In genomic region chr6:35363293-35363750, GRCh38 we compare ENCODE assay signal across 11 cellular contexts. TPM values are rescaled to one million over a fixed set of nuclear protein-coding genes. Genes with fewer than 3 reads are reported as not detected.
DNase-seq lines count a peak whose midpoint lies in the region; ATAC-seq and TF ChIP-seq lines count a peak whose summit lies in the region.
"Had no signal": no experiment of that assay in that cellular context is flagged by ENCODE, and none has a peak within 500 bp of the region (broad histone marks: within the 10 kb centered on the region; RNA-seq: fewer than 3 reads in every experiment).

No MANE protein-coding gene starts in this region.

- no peak overlapping the region for H3K4me3 ChIP-seq in CD8-positive, alpha-beta memory T cell (ENCODE audit: low read length)
- no peak overlapping the region for H3K4me3 ChIP-seq in choroid plexus epithelial cell (ENCODE audit: low read depth, low read length)

- ATAC-seq in naive thymus-derived CD8-positive, alpha-beta T cell = no peak
- no peak for ATAC-seq in GM21381 (IDR thresholded peaks at IDR 0.05; ENCODE audit: unreplicated experiment)
- ATAC-seq in GM19452 (IDR thresholded peaks at IDR 0.05; ENCODE audit: unreplicated experiment) = no peak
- no peak for ATAC-seq in GM21528 (IDR thresholded peaks at IDR 0.05; ENCODE audit: low FRiP score, unreplicated experiment)
- ATAC-seq: foreskin keratinocyte, Panc1 had no signal

- peaks cover 5 to 30% (median 6%) of the 10 kb centered on the region in 3 donors for H3K36me3 Mint-ChIP-seq in CD8-positive, alpha-beta memory T cell
- H3K36me3 Mint-ChIP-seq in naive thymus-derived CD8-positive, alpha-beta T cell = peaks cover 3 to 47% (median 14%) of the 10 kb centered on the region in 3 donors

- H3K27ac ChIP-seq in CD8-positive, alpha-beta memory T cell (ENCODE audit: low read depth, low read length) = peak overlapping the region; percentile 67
- H3K27ac ChIP-seq: foreskin keratinocyte, neutrophil had no signal

- no peaks in the 10 kb centered on the region for H3K27me3 ChIP-seq in CD8-positive, alpha-beta memory T cell (ENCODE audit: insufficient read depth, low read length, poor library complexity, severe bottlenecking)
- H3K27me3 ChIP-seq: foreskin keratinocyte, neutrophil had no signal

- no peaks in the 10 kb centered on the region for H3K27me3 Mint-ChIP-seq in CD8-positive, alpha-beta memory T cell
- no peaks in the 10 kb centered on the region for H3K27me3 Mint-ChIP-seq in naive thymus-derived CD8-positive, alpha-beta T cell

- peak overlapping the region in 4 of 8 donors; percentile 13 to 76 (median 64) for H3K27ac Mint-ChIP-seq in CD8-positive, alpha-beta memory T cell
- H3K27ac Mint-ChIP-seq in naive thymus-derived CD8-positive, alpha-beta T cell = peak overlapping the region; percentile 32 to 88 (median 74)

- no peaks in the 10 kb centered on the region for H3K36me3 ChIP-seq in CD8-positive, alpha-beta memory T cell (ENCODE audit: insufficient read depth, low read length)
- H3K36me3 ChIP-seq: neutrophil had no signal

- no peak overlapping the region for H3K4me3 Mint-ChIP-seq in CD8-positive, alpha-beta memory T cell
- peak overlapping the region in 2 of 10 donors; percentile 34 to 40 for H3K4me3 Mint-ChIP-seq in naive thymus-derived CD8-positive, alpha-beta T cell

- peaks cover 39 to 74% (median 70%) of the 10 kb centered on the region in 3 donors for H3K4me1 Mint-ChIP-seq in CD8-positive, alpha-beta memory T cell
- peaks cover 48 to 81% (median 78%) of the 10 kb centered on the region in 4 donors for H3K4me1 Mint-ChIP-seq in naive thymus-derived CD8-positive, alpha-beta T cell

- CTCF ChIA-PET in CD8-positive, alpha-beta memory T cell (lab: Charles Lee) = interaction anchor here (1.8 kb wide), 1 partner anchor 21 kb away, joined by 7 read pairs; the partner anchor contains the start of gene PPARD

- TF ChIP-seq CTCF in choroid plexus epithelial cell (conservative IDR thresholded peaks at IDR 0.05; ENCODE audit: low read depth, low read length) = no peak

- no peaks in the 10 kb centered on the region for H3K9me3 Mint-ChIP-seq in CD8-positive, alpha-beta memory T cell
- H3K9me3 Mint-ChIP-seq in naive thymus-derived CD8-positive, alpha-beta T cell = no peaks in the 10 kb centered on the region

- H3K9me3 ChIP-seq in CD8-positive, alpha-beta memory T cell (ENCODE audit: low read length) = no peaks in the 10 kb centered on the region
- H3K9me3 ChIP-seq: neutrophil had no signal

- DNase-seq in CD8-positive, alpha-beta memory T cell = no peak
- DNase-seq in NCI-H1436 (lab: John Stamatoyannopoulos, UW) (peak; percentile 88), choroid plexus epithelial cell (ENCODE audit: low read depth) (peak; percentile 77), NCI-H345 treated with DMSO at 0.1 percent for 48 hours (lab: John Stamatoyannopoulos, UW; ENCODE audit: unreplicated experiment) (no peak)
- peak in 1 of 10 donors; percentile 28 for DNase-seq in naive thymus-derived CD8-positive, alpha-beta T cell
- DNase-seq: foreskin keratinocyte had no signal

- H3K4me1 ChIP-seq in CD8-positive, alpha-beta memory T cell (ENCODE audit: insufficient read depth, low read length) = peaks cover 27% of the 10 kb centered on the region

- POLR2A ChIA-PET in CD8-positive, alpha-beta memory T cell (lab: Charles Lee) = interaction anchor here (0.7 kb wide), 1 partner anchor 22 kb away, joined by 4 read pairs; no protein-coding TSS in a partner anchor
- POLR2A ChIA-PET in naive thymus-derived CD8-positive, alpha-beta T cell (lab: Charles Lee) = interaction anchor here (1.2 to 2.2 kb wide), 3 partner anchors 9 to 65 kb away, joined by 3 to 8 read pairs (median 3); no protein-coding TSS in a partner anchor

RNA-seq across cellular contexts. Expression of gene PPARD, which starts 21.0 kb away (rescaled TPM):
- total RNA-seq in CD8-positive, alpha-beta memory T cell = 10 to 100 TPM; 14.8 to 16.2 TPM
- 7.7 TPM for polyA plus RNA-seq in CD8-positive, alpha-beta memory T cell
- total RNA-seq in naive thymus-derived CD8-positive, alpha-beta T cell = 10 to 100 TPM; 48.7 to 50.6 TPM
- polyA plus RNA-seq in naive thymus-derived CD8-positive, alpha-beta T cell = 10 to 100 TPM in 1 of 3 donors, 1 to 10 TPM in 2; 1.9 to 14.3 (median 5.5) TPM

Comparison
In these comparisons a context has a peak if more than half of its experiments do, and no peak if none do; other contexts are left out.
1. DNase-seq: peak in NCI-H1436 (single experiment) and choroid plexus epithelial cell (single experiment); none in CD8-positive, alpha-beta memory T cell (0 of 5) and NCI-H345 treated with DMSO at 0.1 percent for 48 hours (single experiment).